ENCODE assay signal across 8 cellular contexts in the genomic region with DNA sequence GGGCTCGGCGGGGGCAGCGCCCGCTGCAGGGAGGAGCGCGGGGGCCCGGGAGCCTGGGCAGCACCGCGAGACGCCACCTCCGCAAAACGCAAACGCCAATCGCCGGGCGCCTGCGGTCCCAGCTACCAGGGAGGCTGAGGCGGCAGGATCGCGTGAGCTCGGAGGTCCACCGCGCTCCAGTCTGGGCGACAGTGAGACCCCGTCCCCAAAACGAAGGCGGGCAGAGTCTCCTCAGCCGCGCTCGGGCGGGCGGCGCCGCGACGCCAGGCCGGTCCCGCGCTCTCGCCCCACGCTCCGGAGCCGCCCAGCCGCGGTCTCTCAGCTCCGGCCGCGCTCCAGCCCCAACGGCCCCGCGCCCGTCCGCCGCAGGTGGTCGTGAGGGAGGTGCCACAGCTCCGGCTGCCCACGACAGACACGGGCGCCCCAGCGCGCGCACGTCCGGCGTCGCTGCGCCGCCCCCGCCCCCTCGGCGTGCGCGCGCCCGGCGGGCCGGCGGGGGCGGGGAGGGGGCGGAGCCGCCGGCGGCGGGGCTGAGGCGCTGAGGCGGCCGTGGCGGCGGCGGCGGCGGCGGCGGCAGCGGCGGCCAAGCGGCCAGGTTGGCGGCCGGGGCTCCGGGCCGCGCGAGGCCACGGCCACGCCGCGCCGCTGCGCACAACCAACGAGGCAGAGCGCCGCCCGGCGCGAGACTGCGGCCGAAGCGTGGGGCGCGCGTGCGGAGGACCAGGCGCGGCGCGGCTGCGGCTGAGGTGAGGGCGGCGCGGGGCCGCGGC. TPM values are rescaled to one million over a fixed set of nuclear protein-coding genes. Genes with fewer than 3 reads are reported as not detected.
DNase-seq lines count a peak whose midpoint lies in the region; ATAC-seq and TF ChIP-seq lines count a peak whose summit lies in the region.

A gene with protein sequence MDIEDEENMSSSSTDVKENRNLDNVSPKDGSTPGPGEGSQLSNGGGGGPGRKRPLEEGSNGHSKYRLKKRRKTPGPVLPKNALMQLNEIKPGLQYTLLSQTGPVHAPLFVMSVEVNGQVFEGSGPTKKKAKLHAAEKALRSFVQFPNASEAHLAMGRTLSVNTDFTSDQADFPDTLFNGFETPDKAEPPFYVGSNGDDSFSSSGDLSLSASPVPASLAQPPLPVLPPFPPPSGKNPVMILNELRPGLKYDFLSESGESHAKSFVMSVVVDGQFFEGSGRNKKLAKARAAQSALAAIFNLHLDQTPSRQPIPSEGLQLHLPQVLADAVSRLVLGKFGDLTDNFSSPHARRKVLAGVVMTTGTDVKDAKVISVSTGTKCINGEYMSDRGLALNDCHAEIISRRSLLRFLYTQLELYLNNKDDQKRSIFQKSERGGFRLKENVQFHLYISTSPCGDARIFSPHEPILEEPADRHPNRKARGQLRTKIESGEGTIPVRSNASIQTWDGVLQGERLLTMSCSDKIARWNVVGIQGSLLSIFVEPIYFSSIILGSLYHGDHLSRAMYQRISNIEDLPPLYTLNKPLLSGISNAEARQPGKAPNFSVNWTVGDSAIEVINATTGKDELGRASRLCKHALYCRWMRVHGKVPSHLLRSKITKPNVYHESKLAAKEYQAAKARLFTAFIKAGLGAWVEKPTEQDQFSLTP (plus strand): TSS at position 533 of the 770 bp plus-strand sequence. CDS start 97,077 bp downstream, outside the sequence.

- H3K27ac ChIP-seq in duodenal mucosa (ENCODE audit: low read depth, low read length) (peak within 1 kb of the TSS; percentile 62), right lobe of liver (peak within 1 kb of the TSS; percentile 65 to 84 (median 75))

- no CpG with 5 or more reads among the region's 132 CpGs for WGBS in right lobe of liver (ENCODE audit: insufficient coverage, low coverage, low lambda C conversion rate, missing lambda C conversion rate)

- intact Hi-C loops in right lobe of liver (cut with DNase I) = no loop called here

- H3K27me3 ChIP-seq in HAP-1 (ENCODE audit: low read depth) = no peaks in the 10 kb centered on the region
- peaks cover 15 to 18% of the 10 kb centered on the region in 2 donors for H3K27me3 ChIP-seq in duodenal mucosa (ENCODE audit: control insufficient read depth in 1 of 2, insufficient read depth in 2 of 2, low read length in 2 of 2)
- H3K27me3 ChIP-seq in right lobe of liver = no peaks in the 10 kb centered on the region

- H3K9ac ChIP-seq in duodenal mucosa (ENCODE audit: low read depth in 1 of 2, low read length in 2 of 2) = peak within 1 kb of the TSS; percentile 48 to 72

- H3K4me1 ChIP-seq in HAP-1 = peaks cover 7% of the 10 kb centered on the region; the same call in 1 of the 2 replicates
- peaks cover 8 to 17% of the 10 kb centered on the region in 2 donors for H3K4me1 ChIP-seq in duodenal mucosa (ENCODE audit: control insufficient read depth in 1 of 2, insufficient read depth in 2 of 2, low read length in 2 of 2)
- peaks cover 0 to 9% (median 0%) of the 10 kb centered on the region in 4 donors for H3K4me1 ChIP-seq in right lobe of liver

- H3K36me3 ChIP-seq in HAP-1 (replicated peaks) (no peaks in the 10 kb centered on the region), duodenal mucosa (ENCODE audit: control insufficient read depth in 1 of 2, insufficient read depth in 2 of 2, low read length in 2 of 2) (no peaks in the 10 kb centered on the region), right lobe of liver (no peaks in the 10 kb centered on the region)

- in situ Hi-C loops in HAP-1 (cut with MboI; ENCODE audit: low sequenced_read_pairs) = no loop called here

- no peaks in the 10 kb centered on the region for H3K9me3 ChIP-seq in HAP-1
- H3K9me3 ChIP-seq in duodenal mucosa (ENCODE audit: control insufficient read depth in 1 of 2, low read length in 2 of 2) = no peaks in the 10 kb centered on the region
- no peaks in the 10 kb centered on the region for H3K9me3 ChIP-seq in right lobe of liver

- H3K4me3 ChIP-seq in HAP-1 (peak within 1 kb of the TSS; percentile 56), duodenal mucosa (ENCODE audit: low read depth in 1 of 2, low read length in 2 of 2) (peak within 1 kb of the TSS; percentile 71 to 87), right lobe of liver (peak within 1 kb of the TSS; percentile 74 to 93 (median 80))

- DNase-seq in EL = peak; percentile 66
- DNase-seq in HAP-1 (ENCODE audit: low spot score in 2 of 2) = peak; percentile 18 to 79
- DNase-seq in NCI-H2196 (lab: John Stamatoyannopoulos, UW; ENCODE audit: unreplicated experiment) = peak; percentile 73
- DNase-seq in activated CD4-positive, alpha-beta T cell treated with anti-CD3 and anti-CD28 coated beads, Interleukin-2, amount 50 U/mL, for 48 hours = peak; percentile 57 to 62
- peak; percentile 73 to 74 (median 74) for DNase-seq in right lobe of liver
- DNase-seq in stimulated activated CD4-positive, alpha-beta T cell treated with anti-CD3 and anti-CD28 coated beads, Interleukin-4, amount 100 ng/mL, for 48 hours (ENCODE audit: low read depth in 2 of 2) = peak; percentile 46 to 48

- no peak for TF ChIP-seq CTCF in right lobe of liver (IDR thresholded peaks at IDR 0.05)

- ATAC-seq in right lobe of liver (peak; percentile 79 to 90 (median 82)), GM19397 (IDR thresholded peaks at IDR 0.05; ENCODE audit: unreplicated experiment) (no peak)

- peak; percentile 65 for TF ChIP-seq POLR2A in right lobe of liver (IDR thresholded peaks at IDR 0.05)

RNA-seq across cellular contexts. Expression of the gene that starts here (rescaled TPM):
- 1 to 10 TPM; 4.7 to 9.9 (median 8.6) TPM for total RNA-seq in right lobe of liver
